Comparison of ENCODE assay signal across 26 cellular contexts in the genomic region with DNA sequence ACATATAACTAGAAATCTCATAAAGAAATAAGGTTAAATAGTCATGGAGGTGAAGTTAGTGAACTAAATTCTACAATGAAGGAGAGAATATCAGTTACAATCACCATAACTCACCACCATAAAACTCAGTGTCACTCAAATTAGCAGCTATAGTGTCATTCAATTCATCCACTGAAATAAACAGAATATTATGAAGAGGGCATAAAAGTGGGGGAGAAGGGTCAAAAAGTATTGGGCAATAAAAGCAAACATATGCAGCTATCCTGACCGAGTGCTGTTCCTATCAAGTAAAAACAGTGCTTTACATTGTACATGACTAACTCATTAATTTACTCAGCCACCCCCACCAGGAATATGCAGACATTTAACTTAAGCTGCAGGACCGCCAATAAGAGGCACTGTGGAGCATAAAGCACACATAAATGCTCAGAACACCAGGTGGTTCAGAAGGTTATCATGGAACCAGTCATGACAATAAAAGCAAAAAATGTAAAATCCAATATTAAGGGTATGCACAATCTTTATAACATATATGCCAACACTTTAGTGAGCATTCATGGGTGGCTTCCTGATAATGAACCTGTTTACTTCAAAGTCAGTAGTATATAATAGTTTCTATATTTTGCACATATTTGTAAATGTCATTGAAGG.
"Had no signal": no experiment of that assay in that cellular context is flagged by ENCODE, and none has a peak within 500 bp of the region (broad histone marks: within the 10 kb centered on the region; RNA-seq: fewer than 3 reads in every experiment).

No MANE protein-coding gene starts in this region.

- H3K27ac ChIP-seq: ascending aorta, body of pancreas, SJSA1 had no signal

- H3K4me1 ChIP-seq: ascending aorta, body of pancreas, SJSA1 had no signal

- ATAC-seq: activated CD8-positive, alpha-beta memory T cell treated with anti-CD3 and anti-CD28 coated beads, Interleukin-2, amount 10 ng/mL, durations not matched to agents 7 days and 5 days; body of pancreas; PC-3; T-cell had no signal

- FAIRE-seq: TTC549 had no signal

- H3K4me3 ChIP-seq: ascending aorta, body of pancreas, SJSA1 had no signal

- H3K27me3 ChIP-seq: ascending aorta, body of pancreas had no signal

- H3K9me3 ChIP-seq: ascending aorta, body of pancreas, SJSA1 had no signal

- DNase-seq: activated B cell treated with CpG ODN at 0.5 μM for 24 hours; activated CD4-positive, alpha-beta T cell treated with anti-CD3 and anti-CD28 coated beads for 1 hour; activated CD4-positive, alpha-beta T cell treated with anti-CD3 and anti-CD28 coated beads, Interleukin-2, amount 10 ng/mL, durations not matched to agents 24 days and 14 days; activated CD4-positive, alpha-beta T cell treated with anti-CD3 and anti-CD28 coated beads, Interleukin-2, amount 50 U/mL, for 48 hours; activated CD8-positive, alpha-beta memory T cell treated with anti-CD3 and anti-CD28 coated beads, Interleukin-2, amount 10 ng/mL, durations not matched to agents 7 days and 5 days; activated effector memory CD4-positive, alpha-beta T cell treated with Interleukin-2 at 50 U/mL for 16 hours; activated naive CD4-positive, alpha-beta T cell; activated T-cell treated with anti-CD3 and anti-CD28 coated beads, Interleukin-2, amount 50 U/mL, for 24 hours; amniotic stem cell; body of pancreas; MM.1S; NCI-H1105; NCI-H1436; NCI-H1694 treated with DMSO at 0.1 percent for 48 hours; NCI-H2029 treated with DMSO at 0.1 percent for 48 hours; NCI-H446; NCI-H524; NCI-H748 treated with DMSO at 0.1 percent for 48 hours; PC-3; SHP77; T-cell; T-helper 2 cell; T1000 had no signal

- H3K36me3 ChIP-seq: ascending aorta, SJSA1 had no signal
